In genomic region chr12:93081810-93082165, GRCh38 we compare ENCODE assay signal across 1 cellular context.
TF ChIP-seq lines count a peak whose summit lies in the region.

No MANE protein-coding gene starts in this region.

TF ChIP-seq in GM23338, 12 proteins besides CTCF, POLR2A, EP300 and RAD21 (continued from another document):
- TF ChIP-seq REST (IDR thresholded peaks at IDR 0.05; ENCODE audit: unreplicated experiment) (no peak), POLR2AphosphoS5 (IDR thresholded peaks at IDR 0.05; ENCODE audit: low read depth) (no peak), CREB1 (CRISPR knock-in tag; IDR thresholded peaks at IDR 0.05; ENCODE audit: low read depth) (no peak), NANOG (IDR thresholded peaks at IDR 0.05; ENCODE audit: borderline replicate concordance) (no peak), ZNF462 (CRISPR knock-in tag; IDR thresholded peaks at IDR 0.05) (no peak), ZNF331 (CRISPR knock-in tag; IDR thresholded peaks at IDR 0.05; ENCODE audit: low read depth) (no peak), ZNF114 (CRISPR knock-in tag; IDR thresholded peaks at IDR 0.05) (no peak), JUNB (IDR thresholded peaks at IDR 0.05; ENCODE audit: unreplicated experiment) (no peak), EZH2 (IDR thresholded peaks at IDR 0.05; ENCODE audit: low read depth, unreplicated experiment) (no peak), STAT1 (IDR thresholded peaks at IDR 0.05; ENCODE audit: unreplicated experiment) (no peak)
- TF ChIP-seq, protein P1, sequence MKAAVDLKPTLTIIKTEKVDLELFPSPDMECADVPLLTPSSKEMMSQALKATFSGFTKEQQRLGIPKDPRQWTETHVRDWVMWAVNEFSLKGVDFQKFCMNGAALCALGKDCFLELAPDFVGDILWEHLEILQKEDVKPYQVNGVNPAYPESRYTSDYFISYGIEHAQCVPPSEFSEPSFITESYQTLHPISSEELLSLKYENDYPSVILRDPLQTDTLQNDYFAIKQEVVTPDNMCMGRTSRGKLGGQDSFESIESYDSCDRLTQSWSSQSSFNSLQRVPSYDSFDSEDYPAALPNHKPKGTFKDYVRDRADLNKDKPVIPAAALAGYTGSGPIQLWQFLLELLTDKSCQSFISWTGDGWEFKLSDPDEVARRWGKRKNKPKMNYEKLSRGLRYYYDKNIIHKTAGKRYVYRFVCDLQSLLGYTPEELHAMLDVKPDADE (IDR thresholded peaks at IDR 0.05): no peak
